In genomic region chr5:399296-400281, GRCh38 we compare ENCODE assay signal across 8 cellular contexts. TPM values are rescaled to one million over a fixed set of nuclear protein-coding genes. Genes with fewer than 3 reads are reported as not detected.
DNase-seq lines count a peak whose midpoint lies in the region; ATAC-seq lines count a peak whose summit lies in the region.

No MANE protein-coding gene starts in this region.

- peaks cover 11% of the 10 kb centered on the region for H3K36me3 Mint-ChIP-seq in activated T-helper 1 cell treated with anti-CD3 and anti-CD28 coated beads, Interleukin-12 subunit alpha, Interleukin-12 subunit beta, Interleukin-2, Interleukin-4 antibody, amounts not matched to agents 30 ng/mL and 10 ng/mL and 1 ng/mL, durations not matched to agents 14 hours and 24 hours and 36 hours (ENCODE audit: low read depth)

- peak overlapping the region; percentile 81 for H3K27ac Mint-ChIP-seq in activated T-helper 1 cell treated with anti-CD3 and anti-CD28 coated beads, Interleukin-12 subunit alpha, Interleukin-12 subunit beta, Interleukin-2, Interleukin-4 antibody, amounts not matched to agents 30 ng/mL and 10 ng/mL and 1 ng/mL, durations not matched to agents 14 hours and 24 hours and 36 hours

- ATAC-seq in GM19455 (IDR thresholded peaks at IDR 0.05; ENCODE audit: unreplicated experiment) (peak; percentile 53), HG03460 (IDR thresholded peaks at IDR 0.05; ENCODE audit: unreplicated experiment) (peak; percentile 65)

- H3K27me3 Mint-ChIP-seq in activated T-helper 1 cell treated with anti-CD3 and anti-CD28 coated beads, Interleukin-12 subunit alpha, Interleukin-12 subunit beta, Interleukin-2, Interleukin-4 antibody, amounts not matched to agents 30 ng/mL and 10 ng/mL and 1 ng/mL, durations not matched to agents 14 hours and 24 hours and 36 hours (ENCODE audit: insufficient read depth), result no peaks in the 10 kb centered on the region

- no peaks in the 10 kb centered on the region for H3K9me3 Mint-ChIP-seq in activated T-helper 1 cell treated with anti-CD3 and anti-CD28 coated beads, Interleukin-12 subunit alpha, Interleukin-12 subunit beta, Interleukin-2, Interleukin-4 antibody, amounts not matched to agents 30 ng/mL and 10 ng/mL and 1 ng/mL, durations not matched to agents 14 hours and 24 hours and 36 hours

- peaks cover 14% of the 10 kb centered on the region for H3K4me1 Mint-ChIP-seq in activated T-helper 1 cell treated with anti-CD3 and anti-CD28 coated beads, Interleukin-12 subunit alpha, Interleukin-12 subunit beta, Interleukin-2, Interleukin-4 antibody, amounts not matched to agents 30 ng/mL and 10 ng/mL and 1 ng/mL, durations not matched to agents 14 hours and 24 hours and 36 hours (ENCODE audit: low read depth)

- DNase-seq in DMS153 (lab: John Stamatoyannopoulos, UW) (peak; percentile 99), NCI-H526 (lab: John Stamatoyannopoulos, UW) (peak; percentile 71 to 90), head of caudate nucleus (peak in 28 of 42 donors; percentile 12 to 69 (median 40)), posterior cingulate gyrus (peak in 7 of 10 donors; percentile 30 to 90 (median 47)), T-helper 9 cell (no peak)
- DNase-seq in activated T-helper 1 cell treated with anti-CD3 and anti-CD28 coated beads, Interleukin-12 subunit alpha, Interleukin-12 subunit beta, Interleukin-2, Interleukin-4 antibody, amounts not matched to agents 30 ng/mL and 10 ng/mL and 1 ng/mL, durations not matched to agents 14 hours and 24 hours and 36 hours (ENCODE audit: low spot score), result peak; percentile 32

- H3K4me3 Mint-ChIP-seq in activated T-helper 1 cell treated with anti-CD3 and anti-CD28 coated beads, Interleukin-12 subunit alpha, Interleukin-12 subunit beta, Interleukin-2, Interleukin-4 antibody, amounts not matched to agents 30 ng/mL and 10 ng/mL and 1 ng/mL, durations not matched to agents 14 hours and 24 hours and 36 hours, result peak overlapping the region; percentile 42

- intact Hi-C loops in activated T-helper 1 cell treated with anti-CD3 and anti-CD28 coated beads, Interleukin-12 subunit alpha, Interleukin-12 subunit beta, Interleukin-2, Interleukin-4 antibody, amounts not matched to agents 30 ng/mL and 10 ng/mL and 1 ng/mL, durations not matched to agents 14 hours and 24 hours and 36 hours (cut with micrococcal nuclease), result no loop called here
- intact Hi-C loops in head of caudate nucleus (cut with DNase I) (no loop called here), posterior cingulate gyrus (cut with DNase I) (no loop called here)

RNA-seq across cellular contexts. Expression of gene EXOC3, which starts 43.4 kb away (rescaled TPM):
- total RNA-seq in activated T-helper 1 cell treated with anti-CD3 and anti-CD28 coated beads, Interleukin-12 subunit alpha, Interleukin-12 subunit beta, Interleukin-2, Interleukin-4 antibody, amounts not matched to agents 30 ng/mL and 10 ng/mL and 1 ng/mL, durations not matched to agents 14 hours and 24 hours and 36 hours, result 59.6 and 62.0 TPM in 2 replicates
